ENCODE assay signal across 22 cellular contexts in genomic region chr12:94235894-94236293, GRCh38.
"Had no signal": no experiment of that assay in that cellular context is flagged by ENCODE, and none has a peak within 500 bp of the region (broad histone marks: within the 10 kb centered on the region; RNA-seq: fewer than 3 reads in every experiment).

No MANE protein-coding gene starts in this region.

- H3K9me3 ChIP-seq: gastrocnemius medialis, left ventricle myocardium inferior, ovary, tibial nerve had no signal

- H3K4me1 ChIP-seq: gastrocnemius medialis, left ventricle myocardium inferior had no signal

- H3K27ac ChIP-seq: brain microvascular endothelial cell, coronary artery, dorsolateral prefrontal cortex, gastrocnemius medialis, left ventricle myocardium inferior, ovary, skin epidermis, tibial nerve had no signal

- H3K4me3 ChIP-seq: coronary artery, dorsolateral prefrontal cortex, gastrocnemius medialis, left ventricle myocardium inferior, ovary, skin epidermis, tibial nerve had no signal

- H3K36me3 ChIP-seq: brain microvascular endothelial cell, gastrocnemius medialis, ovary, tibial nerve had no signal

- H3K27me3 ChIP-seq: brain microvascular endothelial cell, dorsolateral prefrontal cortex, gastrocnemius medialis, ovary, tibial nerve had no signal

- DNase-seq: activated CD4-positive, alpha-beta T cell treated with anti-CD3 and anti-CD28 coated beads for 36 hours; activated CD4-positive, alpha-beta T cell treated with anti-CD3 and anti-CD28 coated beads, Interleukin-2, amount 50 U/mL, for 4 hours; activated CD4-positive, CD25-positive, alpha-beta regulatory T cell; activated effector memory CD4-positive, alpha-beta T cell treated with anti-CD3 and anti-CD28 coated beads, Interleukin-2, amount 50 U/mL, for 16 hours; activated naive CD4-positive, alpha-beta T cell treated with anti-CD3 and anti-CD28 coated beads for 36 hours; activated naive CD8-positive, alpha-beta T cell treated with anti-CD3 and anti-CD28 coated beads for 36 hours; activated T-cell treated with anti-CD3 and anti-CD28 coated beads, Interleukin-2, amount 50 U/mL, for 1 hour; brain microvascular endothelial cell; dorsolateral prefrontal cortex; effector memory CD4-positive, alpha-beta T cell; gastrocnemius medialis; glutamatergic neuron; islet precursor cell; left ventricle myocardium inferior; ovary; retina; stimulated activated CD4-positive, alpha-beta T cell treated with anti-CD3 and anti-CD28 coated beads, Interleukin-12 subunit alpha, Interleukin-12 subunit beta, amount 100 ng/mL, for 4 hours; stimulated activated CD4-positive, alpha-beta T cell treated with anti-CD3 and anti-CD28 coated beads, Interleukin-4, amount 100 ng/mL, for 24 hours; stimulated activated naive CD4-positive, alpha-beta T cell had no signal
